ENCODE assay signal across 23 cellular contexts in genomic region chr1:2297246-2298011, GRCh38.
A peak's percentile ranks its signal among the peaks of the same experiment; 100 is the strongest.
DNase-seq lines count a peak whose midpoint lies in the region; ATAC-seq and TF ChIP-seq lines count a peak whose summit lies in the region.
"Had no signal": no experiment of that assay in that cellular context is flagged by ENCODE, and none has a peak within 500 bp of the region (broad histone marks: within the 10 kb centered on the region; RNA-seq: fewer than 3 reads in every experiment).

No MANE protein-coding gene starts in this region.

- peak overlapping the region; percentile 33 for H3K27ac Mint-ChIP-seq in activated naive CD4-positive, alpha-beta T cell treated with anti-CD3 and anti-CD28 coated beads, Interleukin-2, amount 10 ng/mL, durations not matched to agents 7 days and 5 days
- peak overlapping the region in 6 of 8 donors; percentile 36 to 99 (median 81) for H3K27ac Mint-ChIP-seq in CD8-positive, alpha-beta memory T cell
- H3K27ac Mint-ChIP-seq in dendritic cell treated with granulocyte-macrophage colony-stimulating factor and Interleukin-4, amounts not matched to agents 40 ng/mL and 50 ng/mL, for 4 days: peak overlapping the region; percentile 72
- H3K27ac Mint-ChIP-seq in naive thymus-derived CD8-positive, alpha-beta T cell: peak overlapping the region in 8 of 10 donors; percentile 63 to 100 (median 82)

- H3K36me3 Mint-ChIP-seq in activated naive CD4-positive, alpha-beta T cell treated with anti-CD3 and anti-CD28 coated beads, Interleukin-2, amount 10 ng/mL, durations not matched to agents 7 days and 5 days: peaks cover 20% of the 10 kb centered on the region
- H3K36me3 Mint-ChIP-seq in CD8-positive, alpha-beta memory T cell: peaks cover 0 to 17% (median 1%) of the 10 kb centered on the region in 3 donors
- peaks cover 62% of the 10 kb centered on the region for H3K36me3 Mint-ChIP-seq in dendritic cell treated with granulocyte-macrophage colony-stimulating factor and Interleukin-4, amounts not matched to agents 40 ng/mL and 50 ng/mL, for 4 days (ENCODE audit: low read depth)
- H3K36me3 Mint-ChIP-seq in naive thymus-derived CD8-positive, alpha-beta T cell: peaks cover 0 to 6% (median 0%) of the 10 kb centered on the region in 3 donors
- H3K36me3 Mint-ChIP-seq: IgD-negative memory B cell had no signal

- H3K27ac ChIP-seq in CD8-positive, alpha-beta memory T cell (ENCODE audit: low read depth, low read length): no peak overlapping the region
- H3K27ac ChIP-seq: HL-60 had no signal

- no peak for DNase-seq in activated naive CD4-positive, alpha-beta T cell treated with anti-CD3 and anti-CD28 coated beads, Interleukin-2, amount 10 ng/mL, durations not matched to agents 7 days and 5 days
- no peak for DNase-seq in activated naive CD4-positive, alpha-beta T cell treated with anti-CD3 and anti-CD28 coated beads, Interleukin-2, amount 50 U/mL, for 16 hours
- no peak for DNase-seq in CD8-positive, alpha-beta memory T cell
- no peak for DNase-seq in naive thymus-derived CD8-positive, alpha-beta T cell
- no peak for DNase-seq in BE2C
- DNase-seq: COR-L47, DMS 273 treated with DMSO at 0.1 percent for 48 hours, DND-41, H7, Kasumi-1, MM.1S, NCI-H1092, NCI-H1436 treated with DMSO at 0.1 percent for 48 hours, NCI-H2029 treated with DMSO at 0.1 percent for 48 hours, NCI-H2171, NCI-H446 treated with DMSO at 0.1 percent for 48 hours, Peyer's patch had no signal

- peaks cover 97% of the 10 kb centered on the region for H3K4me1 ChIP-seq in CD8-positive, alpha-beta memory T cell (ENCODE audit: insufficient read depth, low read length)
- no peaks in the 10 kb centered on the region for H3K4me1 ChIP-seq in BE2C

- intact Hi-C loops in dendritic cell treated with granulocyte-macrophage colony-stimulating factor and Interleukin-4, amounts not matched to agents 40 ng/mL and 50 ng/mL, for 4 days (cut with micrococcal nuclease): no loop called here

- H3K27me3 Mint-ChIP-seq in activated naive CD4-positive, alpha-beta T cell treated with anti-CD3 and anti-CD28 coated beads, Interleukin-2, amount 10 ng/mL, durations not matched to agents 7 days and 5 days: no peaks in the 10 kb centered on the region
- no peaks in the 10 kb centered on the region for H3K27me3 Mint-ChIP-seq in CD8-positive, alpha-beta memory T cell
- peaks cover 8% of the 10 kb centered on the region for H3K27me3 Mint-ChIP-seq in dendritic cell treated with granulocyte-macrophage colony-stimulating factor and Interleukin-4, amounts not matched to agents 40 ng/mL and 50 ng/mL, for 4 days
- no peaks in the 10 kb centered on the region for H3K27me3 Mint-ChIP-seq in naive thymus-derived CD8-positive, alpha-beta T cell
- H3K27me3 Mint-ChIP-seq: IgD-negative memory B cell had no signal

- no peak for ATAC-seq in naive thymus-derived CD8-positive, alpha-beta T cell
- ATAC-seq in GM19324 (IDR thresholded peaks at IDR 0.05; ENCODE audit: low FRiP score, unreplicated experiment) (no peak), HG03521 (IDR thresholded peaks at IDR 0.05; ENCODE audit: unreplicated experiment) (no peak)
- ATAC-seq: Right ventricle myocardium inferior had no signal

- no peaks in the 10 kb centered on the region for H3K9me3 ChIP-seq in CD8-positive, alpha-beta memory T cell (ENCODE audit: low read length)
- no peaks in the 10 kb centered on the region for H3K9me3 ChIP-seq in BE2C
- H3K9me3 ChIP-seq: Peyer's patch had no signal

- no peak overlapping the region for H3K4me3 Mint-ChIP-seq in activated naive CD4-positive, alpha-beta T cell treated with anti-CD3 and anti-CD28 coated beads, Interleukin-2, amount 10 ng/mL, durations not matched to agents 7 days and 5 days
- no peak overlapping the region for H3K4me3 Mint-ChIP-seq in CD8-positive, alpha-beta memory T cell
- H3K4me3 Mint-ChIP-seq in dendritic cell treated with granulocyte-macrophage colony-stimulating factor and Interleukin-4, amounts not matched to agents 40 ng/mL and 50 ng/mL, for 4 days: no peak overlapping the region
- peak overlapping the region in 3 of 10 donors; percentile 8 to 24 (median 11) for H3K4me3 Mint-ChIP-seq in naive thymus-derived CD8-positive, alpha-beta T cell

- H3K4me1 Mint-ChIP-seq in activated naive CD4-positive, alpha-beta T cell treated with anti-CD3 and anti-CD28 coated beads, Interleukin-2, amount 10 ng/mL, durations not matched to agents 7 days and 5 days: peaks cover 94% of the 10 kb centered on the region
- peaks cover 47 to 89% (median 62%) of the 10 kb centered on the region in 3 donors for H3K4me1 Mint-ChIP-seq in CD8-positive, alpha-beta memory T cell
- peaks cover 98% of the 10 kb centered on the region for H3K4me1 Mint-ChIP-seq in dendritic cell treated with granulocyte-macrophage colony-stimulating factor and Interleukin-4, amounts not matched to agents 40 ng/mL and 50 ng/mL, for 4 days (ENCODE audit: low read depth)
- peaks cover 25 to 93% (median 82%) of the 10 kb centered on the region in 4 donors for H3K4me1 Mint-ChIP-seq in naive thymus-derived CD8-positive, alpha-beta T cell

- no peaks in the 10 kb centered on the region for H3K9me3 Mint-ChIP-seq in activated naive CD4-positive, alpha-beta T cell treated with anti-CD3 and anti-CD28 coated beads, Interleukin-2, amount 10 ng/mL, durations not matched to agents 7 days and 5 days
- no peaks in the 10 kb centered on the region for H3K9me3 Mint-ChIP-seq in CD8-positive, alpha-beta memory T cell
- H3K9me3 Mint-ChIP-seq in dendritic cell treated with granulocyte-macrophage colony-stimulating factor and Interleukin-4, amounts not matched to agents 40 ng/mL and 50 ng/mL, for 4 days: no peaks in the 10 kb centered on the region
- H3K9me3 Mint-ChIP-seq in naive thymus-derived CD8-positive, alpha-beta T cell: no peaks in the 10 kb centered on the region
- H3K9me3 Mint-ChIP-seq: IgD-negative memory B cell had no signal

- POLR2A ChIA-PET in CD8-positive, alpha-beta memory T cell (lab: Charles Lee): no interaction called here
- POLR2A ChIA-PET in naive thymus-derived CD8-positive, alpha-beta T cell (lab: Charles Lee): interaction anchor here (5.9 to 12.8 kb wide), 2 partner anchors 16 to 66 kb away, joined by 112 to 115 read pairs; partner anchors contain the start of gene SKI

- CTCF ChIA-PET in activated naive CD4-positive, alpha-beta T cell treated with anti-CD3 and anti-CD28 coated beads, Interleukin-2, amount 10 ng/mL, durations not matched to agents 7 days and 5 days (lab: Charles Lee): no interaction called here
- CTCF ChIA-PET in CD8-positive, alpha-beta memory T cell (lab: Charles Lee): interaction anchor here (2.5 kb wide), 1 partner anchor 103 kb away, joined by 6 read pairs; the partner anchor contains the start of gene FAAP20

- H3K27me3 ChIP-seq in CD8-positive, alpha-beta memory T cell (ENCODE audit: insufficient read depth, low read length, poor library complexity, severe bottlenecking): no peaks in the 10 kb centered on the region
- no peaks in the 10 kb centered on the region for H3K27me3 ChIP-seq in BE2C
- H3K27me3 ChIP-seq: Peyer's patch had no signal

- TF ChIP-seq CTCF in BE2C (IDR thresholded peaks at IDR 0.05; ENCODE audit: low read depth, low read length): no peak

- peaks cover 2% of the 10 kb centered on the region for H3K36me3 ChIP-seq in CD8-positive, alpha-beta memory T cell (ENCODE audit: insufficient read depth, low read length)
- no peaks in the 10 kb centered on the region for H3K36me3 ChIP-seq in BE2C
- H3K36me3 ChIP-seq: Peyer's patch had no signal

- H3K4me3 ChIP-seq in CD8-positive, alpha-beta memory T cell (ENCODE audit: low read length): no peak overlapping the region
- no peak overlapping the region for H3K4me3 ChIP-seq in BE2C (ENCODE audit: low read depth, low read length)
- H3K4me3 ChIP-seq: Peyer's patch had no signal
